Comparison of ENCODE assay signal across 15 cellular contexts in the genomic region with DNA sequence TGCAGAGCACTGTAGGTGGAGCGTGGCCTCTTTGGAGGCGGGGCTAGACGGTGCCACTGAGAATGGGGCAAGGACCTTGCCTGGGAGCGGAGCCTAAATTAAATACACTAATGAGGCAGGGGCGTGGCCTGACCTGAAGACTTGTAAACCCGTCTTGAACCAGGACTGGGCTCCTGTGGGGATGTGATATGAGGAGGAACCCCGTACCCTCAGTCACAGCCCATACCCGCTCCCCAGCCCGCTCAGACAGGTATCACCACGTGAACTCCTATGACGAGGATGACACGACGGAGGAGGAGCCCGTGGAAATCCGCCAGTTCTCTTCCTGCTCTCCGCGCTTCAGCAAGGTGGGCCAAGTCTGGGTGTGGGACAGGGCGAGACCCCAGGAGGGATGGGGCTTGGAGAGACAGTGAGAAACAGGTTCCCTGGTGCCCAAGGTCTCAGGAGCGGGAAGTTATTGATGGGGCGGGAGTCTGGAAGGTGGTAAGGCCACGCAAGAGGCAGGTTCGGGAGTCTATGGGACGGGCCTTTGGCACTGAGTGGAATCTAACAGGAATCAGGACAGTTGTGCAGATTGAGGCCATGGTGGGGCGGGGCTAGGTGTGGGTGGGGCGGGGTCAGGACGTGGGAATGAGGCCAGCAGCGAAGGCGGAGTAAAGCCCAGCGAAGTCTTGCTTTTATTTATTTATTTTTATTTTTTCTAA. TPM values are rescaled to one million over a fixed set of nuclear protein-coding genes. Genes with fewer than 3 reads are reported as not detected.
A peak's percentile ranks its signal among the peaks of the same experiment; 100 is the strongest.
DNase-seq lines count a peak whose midpoint lies in the region; ATAC-seq and TF ChIP-seq lines count a peak whose summit lies in the region.
"Had no signal": no experiment of that assay in that cellular context is flagged by ENCODE, and none has a peak within 500 bp of the region (broad histone marks: within the 10 kb centered on the region; RNA-seq: fewer than 3 reads in every experiment).

No MANE protein-coding gene starts in this region.

- no peak for DNase-seq in CD8-positive, alpha-beta T cell
- peak; percentile 57 for DNase-seq in Karpas-422
- no peak for DNase-seq in OCI-M1 (lab: John Stamatoyannopoulos, UW)
- DNase-seq in tibial artery, result no peak
- DNase-seq in stimulated activated CD8-positive, alpha-beta memory T cell treated with anti-CD3 and anti-CD28 coated beads, Interleukin-4, amount 100 ng/mL, for 48 hours, result no peak
- DNase-seq: activated effector memory CD4-positive, alpha-beta T cell treated with anti-CD3 and anti-CD28 coated beads, Interleukin-2, amount 50 U/mL, for 16 hours; GF-D8; KG1; midbrain had no signal

- H3K9ac ChIP-seq in Karpas-422 (ENCODE audit: low read length), result no peak overlapping the region

- H3K27ac Mint-ChIP-seq in CD8-positive, alpha-beta T cell, result peak overlapping the region; percentile 37
- H3K27ac Mint-ChIP-seq in brain (peak overlapping the region in 2 of 5 experiments; percentile 64 to 77), nephron (no peak overlapping the region)

- H3K36me3 ChIP-seq in CD8-positive, alpha-beta T cell (ENCODE audit: insufficient read depth, low read length), result no peaks in the 10 kb centered on the region
- no peaks in the 10 kb centered on the region for H3K36me3 ChIP-seq in Karpas-422 (ENCODE audit: insufficient read depth, low read length)
- H3K36me3 ChIP-seq in tibial artery, result no peaks in the 10 kb centered on the region

- H3K79me2 ChIP-seq in Karpas-422 (ENCODE audit: low read length), result no peaks in the 10 kb centered on the region

- H3K36me3 Mint-ChIP-seq in CD8-positive, alpha-beta T cell, result no peaks in the 10 kb centered on the region
- H3K36me3 Mint-ChIP-seq in brain (peaks cover 63% of the 10 kb centered on the region), nephron (ENCODE audit: low read depth) (no peaks in the 10 kb centered on the region)

- H3K4me2 ChIP-seq in Karpas-422 (ENCODE audit: low read depth, low read length, poor library complexity, severe bottlenecking), result peak overlapping the region; percentile 72

- H2AFZ ChIP-seq in Karpas-422 (ENCODE audit: low read length), result no peak overlapping the region

- POLR2A ChIA-PET in CD8-positive, alpha-beta T cell (lab: Charles Lee), result no interaction called here

- no peak overlapping the region for H3K27ac ChIP-seq in CD8-positive, alpha-beta T cell (ENCODE audit: low read depth, low read length)
- no peak overlapping the region for H3K27ac ChIP-seq in Karpas-422 (ENCODE audit: low read length)
- no peak overlapping the region for H3K27ac ChIP-seq in tibial artery
- H3K27ac ChIP-seq: C4-2B, SK-N-MC had no signal

- H3K4me3 ChIP-seq in CD8-positive, alpha-beta T cell (ENCODE audit: low read depth, low read length), result no peak overlapping the region
- H3K4me3 ChIP-seq in Karpas-422 (ENCODE audit: low read length) (no peak overlapping the region), tibial artery (no peak overlapping the region)
- H3K4me3 ChIP-seq: SK-N-MC had no signal

- TF ChIP-seq CTCF in CD8-positive, alpha-beta T cell (IDR thresholded peaks at IDR 0.05), result no peak
- TF ChIP-seq CTCF in brain (conservative IDR thresholded peaks at IDR 0.05) (no peak), nephron (IDR thresholded peaks at IDR 0.05; ENCODE audit: unreplicated experiment in 3 of 3) (no peak), tibial artery (IDR thresholded peaks at IDR 0.05) (no peak)

- H3K4me1 ChIP-seq in CD8-positive, alpha-beta T cell (ENCODE audit: insufficient read depth, low read length), result peaks cover 5% of the 10 kb centered on the region
- H3K4me1 ChIP-seq in Karpas-422 (ENCODE audit: low read length), result peaks cover 7% of the 10 kb centered on the region
- H3K4me1 ChIP-seq in tibial artery, result peaks cover 0 to 7% (median 6%) of the 10 kb centered on the region in 4 donors

- H3K9me3 Mint-ChIP-seq in CD8-positive, alpha-beta T cell, result no peaks in the 10 kb centered on the region
- H3K9me3 Mint-ChIP-seq in brain (peaks cover 0 to 2% (median 0%) of the 10 kb centered on the region in 5 experiments), nephron (no peaks in the 10 kb centered on the region)

- H3K9me3 ChIP-seq in CD8-positive, alpha-beta T cell (ENCODE audit: low read length), result no peaks in the 10 kb centered on the region
- H3K9me3 ChIP-seq in Karpas-422 (ENCODE audit: low read length) (no peaks in the 10 kb centered on the region), tibial artery (no peaks in the 10 kb centered on the region)

- no peaks in the 10 kb centered on the region for H4K20me1 ChIP-seq in Karpas-422 (ENCODE audit: insufficient read depth, low read depth, low read length)

- CTCF ChIA-PET in CD8-positive, alpha-beta T cell (lab: Charles Lee), result interaction anchor here (1.0 to 3.1 kb wide), 2 partner anchors 17 to 19 kb away, joined by 3 to 16 read pairs; no protein-coding TSS in a partner anchor

- intact Hi-C loops in CD8-positive, alpha-beta T cell (cut with DNase I, micrococcal nuclease), result loop anchor here in 1 of 2 experiments (2.0 kb wide), 1 partner anchor 24 kb away; a partner anchor contains a TSS
- intact Hi-C loops in tibial artery (cut with DNase I; ENCODE audit: low total_unique reads), result no loop called here

- H3K9me2 ChIP-seq in Karpas-422 (replicated peaks; ENCODE audit: insufficient read depth, low read length), result no peaks in the 10 kb centered on the region

- peaks cover 4% of the 10 kb centered on the region for H3K27me3 Mint-ChIP-seq in CD8-positive, alpha-beta T cell (ENCODE audit: low read depth)
- H3K27me3 Mint-ChIP-seq in brain (no peaks in the 10 kb centered on the region), nephron (ENCODE audit: low read depth) (peaks cover 11% of the 10 kb centered on the region)

- H3K4me3 Mint-ChIP-seq in CD8-positive, alpha-beta T cell, result peak overlapping the region; percentile 86
- H3K4me3 Mint-ChIP-seq in brain (peak overlapping the region in 4 of 5 experiments; percentile 18 to 76 (median 74)), nephron (peak overlapping the region; percentile 76 to 85 (median 81))

- H3K4me1 Mint-ChIP-seq in CD8-positive, alpha-beta T cell (ENCODE audit: low read depth), result peaks cover 7% of the 10 kb centered on the region
- H3K4me1 Mint-ChIP-seq in brain (peaks cover 9% of the 10 kb centered on the region), nephron (peaks cover 4% of the 10 kb centered on the region)

- ATAC-seq in CD8-positive, alpha-beta T cell, result no peak
- ATAC-seq in GM21619 (IDR thresholded peaks at IDR 0.05; ENCODE audit: unreplicated experiment), result no peak

- H3K27me3 ChIP-seq in CD8-positive, alpha-beta T cell (ENCODE audit: insufficient read depth, low read length), result no peaks in the 10 kb centered on the region
- H3K27me3 ChIP-seq in Karpas-422 (ENCODE audit: low read length) (no peaks in the 10 kb centered on the region), tibial artery (peaks cover 0 to 39% of the 10 kb centered on the region in 2 donors)

RNA-seq across cellular contexts. Expression of a gene that starts 14.7 kb away (rescaled TPM):
- total RNA-seq in CD8-positive, alpha-beta T cell, result 1 to 10 TPM; 5.9 to 8.4 TPM
- total RNA-seq in Karpas-422 (2014; rRNA removed; shearing (Covaris generic); ENCODE audit: low replicate concordance), result 47.1 and 61.3 TPM in 2 replicates
- 56.9 TPM for polyA plus RNA-seq in brain (ENCODE audit: insufficient read depth, low read depth, low replicate concordance)

RNA-seq across cellular contexts. Expression of a gene that starts 20.4 kb away (rescaled TPM):
- not detected for total RNA-seq in CD8-positive, alpha-beta T cell
- not detected in 2 replicates for total RNA-seq in Karpas-422 (2014; rRNA removed; shearing (Covaris generic); ENCODE audit: low replicate concordance)
- polyA plus RNA-seq in brain (ENCODE audit: insufficient read depth, low read depth, low replicate concordance), result 1.3 TPM
- polyA plus RNA-seq: esophagus had no signal

RNA-seq across cellular contexts. Expression of a gene that starts 24.4 kb away (rescaled TPM):
- 10 to 100 TPM; 36.0 to 41.7 TPM for total RNA-seq in CD8-positive, alpha-beta T cell
- 24.9 and 32.8 TPM in 2 replicates for total RNA-seq in Karpas-422 (2014; rRNA removed; shearing (Covaris generic); ENCODE audit: low replicate concordance)
- polyA plus RNA-seq in brain (ENCODE audit: insufficient read depth, low read depth, low replicate concordance), result 54.4 TPM

RNA-seq across cellular contexts. Expression of a gene that starts 28.3 kb away (rescaled TPM):
- 1 to 10 TPM in 1 of 2 experiments, under 1 TPM in 1; 0.64 to 1.1 TPM for total RNA-seq in CD8-positive, alpha-beta T cell
- 0.48 and 3.3 TPM in 2 replicates for total RNA-seq in Karpas-422 (2014; rRNA removed; shearing (Covaris generic); ENCODE audit: low replicate concordance)
- 33.7 TPM for polyA plus RNA-seq in brain (ENCODE audit: insufficient read depth, low read depth, low replicate concordance)

RNA-seq across cellular contexts. Expression of a gene that starts 32.2 kb away (rescaled TPM):
- total RNA-seq in CD8-positive, alpha-beta T cell, result not detected
- total RNA-seq in Karpas-422 (2014; rRNA removed; shearing (Covaris generic); ENCODE audit: low replicate concordance), result not detected in 2 replicates
- polyA plus RNA-seq in brain (ENCODE audit: insufficient read depth, low read depth, low replicate concordance), result 20.0 TPM
- polyA plus RNA-seq: esophagus had no signal
